1 cellular context compared by ENCODE assay signal in genomic region chr5:135450328-135450727, GRCh38.
A peak's percentile ranks its signal among the peaks of the same experiment; 100 is the strongest.
TF ChIP-seq lines count a peak whose summit lies in the region.

No MANE protein-coding gene starts in this region.

TF ChIP-seq in HepG2, 621 proteins besides CTCF, POLR2A, EP300 and RAD21:
- TF ChIP-seq TEAD3 (CRISPR knock-in tag; optimal IDR thresholded peaks at IDR 0.05; ENCODE audit: borderline replicate concordance) (peak; percentile 50), ZZZ3 (CRISPR knock-in tag; IDR thresholded peaks at IDR 0.05; ENCODE audit: borderline replicate concordance) (no peak), FOXA1 (IDR thresholded peaks at IDR 0.05) (no peak), FOXA1 (CRISPR knock-in tag; IDR thresholded peaks at IDR 0.05) (0 out of 2 replicates have a peak, but pooled peaks have one; percentile 15), KMT2A (CRISPR knock-in tag; IDR thresholded peaks at IDR 0.05) (no peak), FOXA3 (CRISPR knock-in tag; IDR thresholded peaks at IDR 0.05) (0 out of 2 replicates have a peak, but pooled peaks have one; percentile 15), ELK4 (CRISPR knock-in tag; IDR thresholded peaks at IDR 0.05; ENCODE audit: borderline replicate concordance) (no peak), PCBP2 (optimal IDR thresholded peaks at IDR 0.05; ENCODE audit: low read depth, low read length, poor library complexity, severe bottlenecking) (no peak), ZSCAN31 (CRISPR knock-in tag; IDR thresholded peaks at IDR 0.05; ENCODE audit: low read depth) (no peak), WIZ (CRISPR knock-in tag; IDR thresholded peaks at IDR 0.05) (no peak)
- TF ChIP-seq, protein P1, sequence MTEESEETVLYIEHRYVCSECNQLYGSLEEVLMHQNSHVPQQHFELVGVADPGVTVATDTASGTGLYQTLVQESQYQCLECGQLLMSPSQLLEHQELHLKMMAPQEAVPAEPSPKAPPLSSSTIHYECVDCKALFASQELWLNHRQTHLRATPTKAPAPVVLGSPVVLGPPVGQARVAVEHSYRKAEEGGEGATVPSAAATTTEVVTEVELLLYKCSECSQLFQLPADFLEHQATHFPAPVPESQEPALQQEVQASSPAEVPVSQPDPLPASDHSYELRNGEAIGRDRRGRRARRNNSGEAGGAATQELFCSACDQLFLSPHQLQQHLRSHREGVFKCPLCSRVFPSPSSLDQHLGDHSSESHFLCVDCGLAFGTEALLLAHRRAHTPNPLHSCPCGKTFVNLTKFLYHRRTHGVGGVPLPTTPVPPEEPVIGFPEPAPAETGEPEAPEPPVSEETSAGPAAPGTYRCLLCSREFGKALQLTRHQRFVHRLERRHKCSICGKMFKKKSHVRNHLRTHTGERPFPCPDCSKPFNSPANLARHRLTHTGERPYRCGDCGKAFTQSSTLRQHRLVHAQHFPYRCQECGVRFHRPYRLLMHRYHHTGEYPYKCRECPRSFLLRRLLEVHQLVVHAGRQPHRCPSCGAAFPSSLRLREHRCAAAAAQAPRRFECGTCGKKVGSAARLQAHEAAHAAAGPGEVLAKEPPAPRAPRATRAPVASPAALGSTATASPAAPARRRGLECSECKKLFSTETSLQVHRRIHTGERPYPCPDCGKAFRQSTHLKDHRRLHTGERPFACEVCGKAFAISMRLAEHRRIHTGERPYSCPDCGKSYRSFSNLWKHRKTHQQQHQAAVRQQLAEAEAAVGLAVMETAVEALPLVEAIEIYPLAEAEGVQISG (CRISPR knock-in tag; IDR thresholded peaks at IDR 0.05), result no peak
- TF ChIP-seq, protein P2, sequence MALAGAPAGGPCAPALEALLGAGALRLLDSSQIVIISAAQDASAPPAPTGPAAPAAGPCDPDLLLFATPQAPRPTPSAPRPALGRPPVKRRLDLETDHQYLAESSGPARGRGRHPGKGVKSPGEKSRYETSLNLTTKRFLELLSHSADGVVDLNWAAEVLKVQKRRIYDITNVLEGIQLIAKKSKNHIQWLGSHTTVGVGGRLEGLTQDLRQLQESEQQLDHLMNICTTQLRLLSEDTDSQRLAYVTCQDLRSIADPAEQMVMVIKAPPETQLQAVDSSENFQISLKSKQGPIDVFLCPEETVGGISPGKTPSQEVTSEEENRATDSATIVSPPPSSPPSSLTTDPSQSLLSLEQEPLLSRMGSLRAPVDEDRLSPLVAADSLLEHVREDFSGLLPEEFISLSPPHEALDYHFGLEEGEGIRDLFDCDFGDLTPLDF (CRISPR knock-in tag; IDR thresholded peaks at IDR 0.05), result no peak
TF ChIP-seq in HepG2: peak in this region for 3.
